Comparison of ENCODE assay signal across 18 cellular contexts in the genomic region with DNA sequence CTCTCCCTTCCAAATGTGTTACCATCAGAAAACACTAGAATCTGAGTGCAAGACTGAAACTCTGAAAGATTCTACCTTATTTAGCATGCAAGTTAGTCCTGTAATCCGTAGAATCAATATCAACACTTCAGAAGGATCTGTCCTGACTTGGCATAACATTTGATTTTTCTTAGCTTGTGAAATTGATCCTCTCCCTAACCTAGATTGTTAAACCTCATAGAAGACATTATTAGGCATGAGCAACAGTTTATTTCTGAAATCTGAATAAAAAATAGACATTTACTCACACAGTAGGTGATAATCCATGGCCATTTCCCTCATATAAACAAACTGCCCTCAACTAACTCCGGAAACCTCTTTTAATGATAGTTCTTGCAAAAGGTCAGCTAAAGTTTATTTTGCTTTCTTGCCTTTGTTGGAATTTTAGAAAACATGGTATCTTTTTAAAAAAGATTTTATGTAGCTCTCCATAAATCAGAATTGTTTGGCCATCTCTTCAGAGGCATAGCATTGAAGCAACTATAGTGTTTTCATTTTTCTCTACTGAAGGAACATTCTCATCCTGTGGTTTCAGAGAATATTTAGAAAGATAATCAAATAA. TPM values are rescaled to one million over a fixed set of nuclear protein-coding genes. Genes with fewer than 3 reads are reported as not detected.
DNase-seq lines count a peak whose midpoint lies in the region; ATAC-seq, FAIRE-seq and TF ChIP-seq lines count a peak whose summit lies in the region.
"Had no signal": no experiment of that assay in that cellular context is flagged by ENCODE, and none has a peak within 500 bp of the region (broad histone marks: within the 10 kb centered on the region; RNA-seq: fewer than 3 reads in every experiment).

No MANE protein-coding gene starts in this region.

- DNase-seq in ELR (ENCODE audit: low read depth) (peak; percentile 5), adipocyte (ENCODE audit: low read depth) (no peak), colonic mucosa (no peak), H54 (ENCODE audit: insufficient read length, low spot score) (no peak), KBM-7 (no peak)
- DNase-seq: activated CD4-positive, alpha-beta T cell treated with anti-CD3 and anti-CD28 coated beads for 1 hour; activated CD8-positive, alpha-beta memory T cell treated with anti-CD3 and anti-CD28 coated beads, Interleukin-2, amount 50 U/mL, for 4 hours; erythroblast; MM.1S; NCI-H2029; NCI-H82; spleen; T-helper 2 cell had no signal

- FAIRE-seq in H54 (lab: Jason Lieb, UNC): no peak

- TF ChIP-seq CTCF in gastroesophageal sphincter (IDR thresholded peaks at IDR 0.05) (no peak), colonic mucosa (IDR thresholded peaks at IDR 0.05) (no peak)

- H3K27me3 ChIP-seq in adipocyte (replicated peaks; ENCODE audit: control insufficient read depth, insufficient read depth, low read length) (no peaks in the 10 kb centered on the region), gastroesophageal sphincter (no peaks in the 10 kb centered on the region), skeletal muscle tissue (ENCODE audit: control insufficient read depth in 3 of 3, insufficient read depth in 3 of 3, low read length in 3 of 3) (no peaks in the 10 kb centered on the region), colonic mucosa (no peaks in the 10 kb centered on the region)

- H3K36me3 ChIP-seq in adipocyte (ENCODE audit: control insufficient read depth, insufficient read depth, low read length, severe bottlenecking) (no peaks in the 10 kb centered on the region), gastroesophageal sphincter (no peaks in the 10 kb centered on the region), skeletal muscle tissue (ENCODE audit: control insufficient read depth in 3 of 3, insufficient read depth in 3 of 3, low read length in 3 of 3) (no peaks in the 10 kb centered on the region), colonic mucosa (no peaks in the 10 kb centered on the region)
- H3K36me3 ChIP-seq: spleen had no signal

- H3K27ac ChIP-seq in gastroesophageal sphincter: peak overlapping the region in 3 of 4 donors; percentile 25 to 74 (median 68)
- peak overlapping the region; percentile 94 for H3K27ac ChIP-seq in skeletal muscle tissue (ENCODE audit: low read depth, low read length)
- H3K27ac ChIP-seq in colonic mucosa: no peak overlapping the region
- H3K27ac ChIP-seq: RWPE1 had no signal

- ATAC-seq in gastroesophageal sphincter: no peak
- ATAC-seq: activated naive CD4-positive, alpha-beta T cell treated with anti-CD3 and anti-CD28 coated beads, Interleukin-2, amount 50 U/mL, for 72 hours had no signal

- H3K9ac ChIP-seq in adipocyte (ENCODE audit: low read length) (peak overlapping the region; percentile 69), skeletal muscle tissue (ENCODE audit: low read depth in 1 of 3, low read length in 3 of 3) (peak overlapping the region; percentile 29 to 76 (median 65)), colonic mucosa (ENCODE audit: low read depth in 2 of 2, low read length in 2 of 2) (no peak overlapping the region)

- H3K4me1 ChIP-seq in adipocyte (ENCODE audit: control insufficient read depth, insufficient read depth, low read length): peaks cover 47% of the 10 kb centered on the region
- peaks cover 9 to 49% (median 16%) of the 10 kb centered on the region in 3 donors for H3K4me1 ChIP-seq in gastroesophageal sphincter
- H3K4me1 ChIP-seq in skeletal muscle tissue (ENCODE audit: control insufficient read depth in 3 of 3, insufficient read depth in 3 of 3, low read length in 3 of 3): peaks cover 28 to 34% (median 28%) of the 10 kb centered on the region in 3 donors
- H3K4me1 ChIP-seq in colonic mucosa: no peaks in the 10 kb centered on the region

- in situ Hi-C loops in KBM-7 (cut with MboI; ENCODE audit: low pct_unique_long_range_greater_than_20kb, low sequenced_read_pairs): no loop called here

- H3K4me3 ChIP-seq in adipocyte (ENCODE audit: low read length) (peak overlapping the region; percentile 61), gastroesophageal sphincter (no peak overlapping the region), skeletal muscle tissue (ENCODE audit: low read length in 3 of 3) (peak overlapping the region; percentile 34 to 45 (median 45)), colonic mucosa (no peak overlapping the region)
- H3K4me3 ChIP-seq: lung, spleen had no signal

- TF ChIP-seq EP300 in gastroesophageal sphincter (IDR thresholded peaks at IDR 0.05): no peak

- intact Hi-C loops in colonic mucosa (cut with DNase I): no loop called here

- WGBS in gastroesophageal sphincter (ENCODE audit: low coverage in 1 of 2), 2 donors: 35 to 56% methylated on average over 2 of the region's 2 CpGs

- TF ChIP-seq POLR2A in gastroesophageal sphincter (IDR thresholded peaks at IDR 0.05): no peak
- TF ChIP-seq POLR2A in H54 (IDR thresholded peaks at IDR 0.05; ENCODE audit: low read depth, low read length): no peak

- H3K9me3 ChIP-seq in adipocyte (ENCODE audit: control insufficient read depth, low read length): peaks cover 4% of the 10 kb centered on the region
- H3K9me3 ChIP-seq in gastroesophageal sphincter: no peaks in the 10 kb centered on the region
- H3K9me3 ChIP-seq in skeletal muscle tissue (ENCODE audit: control insufficient read depth in 3 of 3, low read length in 3 of 3): peaks cover 0 to 3% (median 0%) of the 10 kb centered on the region in 3 donors
- no peaks in the 10 kb centered on the region for H3K9me3 ChIP-seq in colonic mucosa

RNA-seq across cellular contexts. Expression of a gene that starts 38.6 kb away (rescaled TPM):
- total RNA-seq in gastroesophageal sphincter: 100 to 1,000 TPM; 100 to 223 (median 175) TPM
- 311 TPM for total RNA-seq in skeletal muscle tissue
- 100 to 1,000 TPM; 129 to 168 TPM for total RNA-seq in colonic mucosa

Comparison
In these comparisons a context has a peak if more than half of its experiments do, and no peak if none do; other contexts are left out.
1. H3K4me3 ChIP-seq: peak in adipocyte (single experiment) and skeletal muscle tissue (3 of 3); none in gastroesophageal sphincter (0 of 2) and colonic mucosa (single experiment).
2. H3K9ac ChIP-seq: peak in adipocyte (single experiment) and skeletal muscle tissue (3 of 3); none in colonic mucosa (0 of 2).